8 cellular contexts compared by ENCODE assay signal in genomic region chr3:28575100-28575747, GRCh38.
A peak's percentile ranks its signal among the peaks of the same experiment; 100 is the strongest.
DNase-seq lines count a peak whose midpoint lies in the region; TF ChIP-seq lines count a peak whose summit lies in the region.

No MANE protein-coding gene starts in this region.

- H3K27ac ChIP-seq in HUES64 (ENCODE audit: low read depth, low read length), result no peak overlapping the region
- H3K27ac ChIP-seq in iPS-20b (ENCODE audit: low read length), result no peak overlapping the region
- H3K27ac ChIP-seq in spleen, result no peak overlapping the region

- H3K4me3 ChIP-seq in HUES64 (ENCODE audit: low read length), result peak overlapping the region; percentile 72
- H3K4me3 ChIP-seq in iPS-20b (ENCODE audit: low read length), result peak overlapping the region; percentile 88
- peak overlapping the region; percentile 13 to 66 (median 40) for H3K4me3 ChIP-seq in spleen

- H3K9me3 ChIP-seq in HUES64 (ENCODE audit: insufficient read depth, low read depth, low read length) (no peaks in the 10 kb centered on the region), iPS-20b (ENCODE audit: insufficient read depth, low read depth, low read length) (no peaks in the 10 kb centered on the region), spleen (no peaks in the 10 kb centered on the region)

- intact Hi-C loops in spleen (cut with DNase I; ENCODE audit: low total_unique reads), result no loop called here

- H3K4me1 ChIP-seq in HUES64 (ENCODE audit: insufficient read depth, low read length) (peaks cover 19% of the 10 kb centered on the region), iPS-20b (ENCODE audit: insufficient read depth, low read length) (peaks cover 20% of the 10 kb centered on the region; the same call in 1 of the 2 replicates), spleen (peaks cover 0 to 20% (median 2%) of the 10 kb centered on the region in 6 donors)

- TF ChIP-seq CTCF in spleen (IDR thresholded peaks at IDR 0.05 in 8 of 11, conservative IDR thresholded peaks at IDR 0.05 in 3 of 11), result no peak

- peak overlapping the region; percentile 71 for H3K9ac ChIP-seq in HUES64 (ENCODE audit: low read depth, low read length)
- H3K9ac ChIP-seq in iPS-20b (ENCODE audit: low read depth, low read length), result peak overlapping the region; percentile 68

- H3K27me3 ChIP-seq in HUES64 (ENCODE audit: insufficient read depth, low read length), result peaks cover 60% of the 10 kb centered on the region
- H3K27me3 ChIP-seq in iPS-20b (ENCODE audit: insufficient read depth, low read length), result peaks cover 56% of the 10 kb centered on the region
- peaks cover 0 to 70% (median 17%) of the 10 kb centered on the region in 7 donors for H3K27me3 ChIP-seq in spleen (replicated peaks in 1 of 7)

- DNase-seq in anterior cingulate cortex (lab: John Stamatoyannopoulos, UW), result peak in 43 of 58 donors; percentile 2 to 57 (median 22)
- DNase-seq in spleen, result peak; percentile 70
- no peak for DNase-seq in stimulated activated CD4-positive, alpha-beta T cell treated with anti-CD3 and anti-CD28 coated beads, Interleukin-4, amount 100 ng/mL, for 24 hours
- DNase-seq in CD1c-positive myeloid dendritic cell (ENCODE audit: extremely low spot score), result no peak
- DNase-seq in cerebellar cortex (ENCODE audit: low spot score), result no peak
- no peak for DNase-seq in NK-92 (lab: John Stamatoyannopoulos, UW; ENCODE audit: unreplicated experiment)

- H3K36me3 ChIP-seq in HUES64 (ENCODE audit: insufficient read depth, low read length) (no peaks in the 10 kb centered on the region), iPS-20b (ENCODE audit: insufficient read depth, low read depth, low read length) (no peaks in the 10 kb centered on the region), spleen (no peaks in the 10 kb centered on the region)

- WGBS in HUES64, result under 1% methylated on average over 50 of the region's 56 CpGs
- WGBS in spleen, 5 donors, result 2 to 8% (median 2%) methylated on average over 28 to 56 of the region's 56 CpGs

- no peak for TF ChIP-seq POLR2A in spleen (IDR thresholded peaks at IDR 0.05)

Comparison
In these comparisons a context has a peak if more than half of its experiments do, and no peak if none do; other contexts are left out.
1. DNase-seq: peak in anterior cingulate cortex (43 of 58) and spleen (single experiment); none in stimulated activated CD4-positive, alpha-beta T cell treated with anti-CD3 and anti-CD28 coated beads, Interleukin-4, amount 100 ng/mL, for 24 hours (single experiment), CD1c-positive myeloid dendritic cell (single experiment), cerebellar cortex (single experiment) and NK-92 (single experiment).
2. Peak in every context shown above with its lines, with median percentiles within 50 percentile points of each other: H3K4me3 ChIP-seq.